In the genomic region with DNA sequence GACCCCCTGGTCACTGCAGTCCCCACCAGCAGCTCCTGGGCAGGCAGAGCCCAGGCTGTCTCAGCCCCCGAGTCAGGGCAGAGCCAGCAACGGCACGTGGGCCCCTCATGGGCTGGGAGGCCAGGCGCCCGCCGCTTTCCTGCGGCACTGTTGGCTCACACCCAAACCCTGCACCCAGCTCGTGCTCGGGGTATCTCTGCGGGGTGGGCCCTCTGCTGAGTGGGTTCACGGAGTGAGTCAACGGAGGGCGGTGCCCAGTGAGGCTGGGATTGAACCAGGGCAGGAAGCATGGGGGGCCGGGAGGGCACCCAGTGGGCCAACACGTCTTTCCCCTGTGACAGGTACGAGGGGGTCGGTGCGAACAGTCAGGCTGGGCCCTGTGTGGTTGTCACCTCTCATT, we compare ENCODE assay signal across 12 cellular contexts. TPM values are rescaled to one million over a fixed set of nuclear protein-coding genes. Genes with fewer than 3 reads are reported as not detected.
DNase-seq lines count a peak whose midpoint lies in the region; ATAC-seq and TF ChIP-seq lines count a peak whose summit lies in the region.
"Had no signal": no experiment of that assay in that cellular context is flagged by ENCODE, and none has a peak within 500 bp of the region (broad histone marks: within the 10 kb centered on the region; RNA-seq: fewer than 3 reads in every experiment).

No MANE protein-coding gene starts in this region.

- H2BK120ac ChIP-seq in neuronal stem cell (ENCODE audit: low read depth, low read length): no peak overlapping the region

- TF ChIP-seq CTCF in upper lobe of right lung (IDR thresholded peaks at IDR 0.05): no peak

- peak overlapping the region; percentile 53 for H4K91ac ChIP-seq in neuronal stem cell (ENCODE audit: low read depth, low read length, poor library complexity)

- no peaks in the 10 kb centered on the region for H3K36me3 ChIP-seq in neuronal stem cell (replicated peaks in 1 of 2; ENCODE audit: control insufficient read depth in 2 of 2, insufficient read depth in 2 of 2, low read length in 2 of 2)
- H3K36me3 ChIP-seq in upper lobe of right lung: no peaks in the 10 kb centered on the region

- DNase-seq in activated effector memory CD4-positive, alpha-beta T cell treated with anti-CD3 and anti-CD28 coated beads, Interleukin-2, amount 50 U/mL, for 16 hours: peak; percentile 68
- no peak for DNase-seq in activated effector memory CD4-positive, alpha-beta T cell treated with Interleukin-2 at 50 U/mL for 16 hours
- DNase-seq in caudate nucleus (lab: John Stamatoyannopoulos, UW) (peak in 8 of 61 donors; percentile 25 to 61 (median 42)), neuronal stem cell (ENCODE audit: low spot score) (no peak), upper lobe of right lung (peak; percentile 69)
- DNase-seq: Kasumi-1; stimulated activated CD4-positive, alpha-beta T cell treated with anti-CD3 and anti-CD28 coated beads, Interleukin-4, amount 100 ng/mL, for 24 hours had no signal

- no peak overlapping the region for H3K4me2 ChIP-seq in neuronal stem cell (ENCODE audit: insufficient read depth, low read length, poor library complexity, severe bottlenecking)

- no peak overlapping the region for H3K23ac ChIP-seq in neuronal stem cell (ENCODE audit: low read depth, low read length, poor library complexity)

- WGBS in neuronal stem cell (ENCODE audit: extremely low coverage in 2 of 2, insufficient read length in 2 of 2, insufficient replicate concordance in 1 of 2), 2 donors: no CpG with 5 or more reads among the region's 18 CpGs

- intact Hi-C loops in upper lobe of right lung (cut with DNase I): no loop called here

- no peaks in the 10 kb centered on the region for H3K9me3 ChIP-seq in neuronal stem cell (replicated peaks in 1 of 2; ENCODE audit: control insufficient read depth in 2 of 2, insufficient read depth in 1 of 2, low read depth in 1 of 2, low read length in 2 of 2)
- H3K9me3 ChIP-seq in upper lobe of right lung: no peaks in the 10 kb centered on the region

- H2BK15ac ChIP-seq in neuronal stem cell (ENCODE audit: low read length): peak overlapping the region; percentile 43

- H2AFZ ChIP-seq in neuronal stem cell (ENCODE audit: low read length): no peak overlapping the region

- H3K14ac ChIP-seq in neuronal stem cell (ENCODE audit: low read length): peak overlapping the region; percentile 71

- H3K27me3 ChIP-seq in neuronal stem cell (ENCODE audit: control insufficient read depth in 3 of 3, insufficient read depth in 3 of 3, low read depth in 1 of 3, low read length in 3 of 3) (peaks cover 0 to 9% (median 0%) of the 10 kb centered on the region in 3 experiments), upper lobe of right lung (no peaks in the 10 kb centered on the region)

- H3K9ac ChIP-seq in neuronal stem cell (ENCODE audit: low read depth, low read length, poor library complexity): no peak overlapping the region

- H4K8ac ChIP-seq in neuronal stem cell (ENCODE audit: low read depth, low read length): no peak overlapping the region

- no peak overlapping the region for H3K4ac ChIP-seq in neuronal stem cell (ENCODE audit: low read length)

- peak overlapping the region; percentile 52 for H2AK5ac ChIP-seq in neuronal stem cell (ENCODE audit: low read depth, low read length)

- H2BK12ac ChIP-seq in neuronal stem cell (ENCODE audit: low read length): no peak overlapping the region

- H3K79me1 ChIP-seq in neuronal stem cell (ENCODE audit: low read depth, low read length): no peaks in the 10 kb centered on the region

- H3K27ac ChIP-seq in caudate nucleus (ENCODE audit: low read depth, low read length): peak overlapping the region; percentile 98
- no peak overlapping the region for H3K27ac ChIP-seq in neuronal stem cell (replicated peaks; ENCODE audit: low read length)
- H3K27ac ChIP-seq in upper lobe of right lung: no peak overlapping the region

- peak overlapping the region; percentile 82 for H2BK5ac ChIP-seq in neuronal stem cell (ENCODE audit: low read length)

- H3K4me1 ChIP-seq in neuronal stem cell (ENCODE audit: control insufficient read depth in 2 of 2, insufficient read depth in 1 of 2, low read depth in 1 of 2, low read length in 2 of 2) (peaks cover 7 to 11% of the 10 kb centered on the region in 2 donors), upper lobe of right lung (peaks cover 7% of the 10 kb centered on the region)

- ATAC-seq in upper lobe of right lung (no peak), HG02938 (IDR thresholded peaks at IDR 0.05; ENCODE audit: unreplicated experiment) (no peak), GM19395 (IDR thresholded peaks at IDR 0.05; ENCODE audit: unreplicated experiment) (no peak), HG03442 (IDR thresholded peaks at IDR 0.05; ENCODE audit: unreplicated experiment) (no peak)

- peak overlapping the region; percentile 8 for H3K18ac ChIP-seq in neuronal stem cell (ENCODE audit: low read length)

- no peak overlapping the region for H3K4me3 ChIP-seq in neuronal stem cell (ENCODE audit: low read length in 2 of 2)
- H3K4me3 ChIP-seq in upper lobe of right lung: no peak overlapping the region
- H3K4me3 ChIP-seq: lung had no signal

RNA-seq across cellular contexts. Expression of a gene that starts 28.9 kb away (rescaled TPM):
- 0.50 TPM for polyA plus RNA-seq in neuronal stem cell (2013, experiment 1 of 2)
- 0.48 TPM for polyA plus RNA-seq in neuronal stem cell (2013, experiment 2 of 2)
- 30.7 TPM for total RNA-seq in upper lobe of right lung

RNA-seq across cellular contexts. Expression of a gene that starts 49.2 kb away (rescaled TPM):
- polyA plus RNA-seq in neuronal stem cell (2013, experiment 1 of 2): 28.4 TPM
- polyA plus RNA-seq in neuronal stem cell (2013, experiment 2 of 2): 27.9 TPM
- total RNA-seq in upper lobe of right lung: 35.1 TPM

RNA-seq across cellular contexts. Expression of a gene that starts 49.7 kb away (rescaled TPM):
- polyA plus RNA-seq in neuronal stem cell (2013, experiment 1 of 2): 8.7 TPM
- polyA plus RNA-seq in neuronal stem cell (2013, experiment 2 of 2): 8.9 TPM
- total RNA-seq in upper lobe of right lung: 9.4 TPM

RNA-seq across cellular contexts. Expression of a gene that starts 57.4 kb away (rescaled TPM):
- not detected for polyA plus RNA-seq in neuronal stem cell (2013, experiment 1 of 2)
- polyA plus RNA-seq in neuronal stem cell (2013, experiment 2 of 2): not detected
- total RNA-seq in upper lobe of right lung: not detected
- total RNA-seq: endothelial cell of umbilical vein had no signal
- polyA plus RNA-seq: endothelial cell of umbilical vein had no signal

Comparison
In these comparisons a context has a peak if more than half of its experiments do, and no peak if none do; other contexts are left out.
1. DNase-seq: peak in activated effector memory CD4-positive, alpha-beta T cell treated with anti-CD3 and anti-CD28 coated beads, Interleukin-2, amount 50 U/mL, for 16 hours (single experiment) and upper lobe of right lung (single experiment); none in activated effector memory CD4-positive, alpha-beta T cell treated with Interleukin-2 at 50 U/mL for 16 hours (single experiment) and neuronal stem cell (single experiment).